ENCODE assay signal across 16 cellular contexts in the genomic region with DNA sequence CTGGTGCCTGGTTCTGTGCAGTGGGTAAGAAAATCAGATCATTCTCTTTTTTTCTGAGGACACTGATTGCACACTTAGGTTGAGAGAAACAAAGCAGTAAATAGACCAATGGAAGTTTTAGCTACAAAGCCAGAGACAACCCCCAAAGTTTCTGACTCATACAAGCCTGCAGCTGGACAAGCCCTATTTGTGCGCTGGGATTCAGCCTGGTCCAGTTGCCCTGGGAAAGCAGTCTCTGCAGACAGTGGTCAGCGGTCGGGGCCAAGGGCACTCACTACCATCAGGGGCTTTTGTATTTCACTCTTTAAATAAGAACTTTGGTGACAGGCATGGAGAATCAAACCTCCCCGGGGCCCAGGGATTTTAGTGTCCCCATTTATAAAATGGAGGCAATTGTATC. TPM values are rescaled to one million over a fixed set of nuclear protein-coding genes. Genes with fewer than 3 reads are reported as not detected.
A peak's percentile ranks its signal among the peaks of the same experiment; 100 is the strongest.
DNase-seq lines count a peak whose midpoint lies in the region; ATAC-seq, FAIRE-seq and TF ChIP-seq lines count a peak whose summit lies in the region.
"Had no signal": no experiment of that assay in that cellular context is flagged by ENCODE, and none has a peak within 500 bp of the region (broad histone marks: within the 10 kb centered on the region; RNA-seq: fewer than 3 reads in every experiment).

No MANE protein-coding gene starts in this region.

- H3K36me3 ChIP-seq in astrocyte (ENCODE audit: insufficient read depth, low read length) (no peaks in the 10 kb centered on the region), prostate gland (no peaks in the 10 kb centered on the region)
- H3K36me3 ChIP-seq: right atrium auricular region had no signal

- peaks cover 22% of the 10 kb centered on the region for H3K27me3 ChIP-seq in astrocyte (ENCODE audit: insufficient read depth, low read length)
- no peaks in the 10 kb centered on the region for H3K27me3 ChIP-seq in prostate gland (replicated peaks; ENCODE audit: insufficient read depth)
- H3K27me3 ChIP-seq: right atrium auricular region had no signal

- peaks cover 28% of the 10 kb centered on the region for H3K4me1 Mint-ChIP-seq in astrocyte (ENCODE audit: low read depth, unreplicated experiment)
- H3K4me1 Mint-ChIP-seq: stimulated activated memory B cell treated with anti-CD40 and anti-IgM and Interleukin-4, amounts not matched to agents 10 μg/mL and 1 μg/mL and 100 μg/mL, for 72 hours had no signal

- H3K79me2 ChIP-seq in astrocyte (ENCODE audit: insufficient read depth, low read length): no peaks in the 10 kb centered on the region

- no peak overlapping the region for H2AFZ ChIP-seq in astrocyte (ENCODE audit: low read depth, low read length)

- H3K4me2 ChIP-seq in astrocyte (ENCODE audit: low read length): no peak overlapping the region

- H3K9ac ChIP-seq in astrocyte (ENCODE audit: low read length): no peak overlapping the region

- no peak overlapping the region for H3K27ac Mint-ChIP-seq in astrocyte (ENCODE audit: unreplicated experiment)
- H3K27ac Mint-ChIP-seq: CD8-positive, alpha-beta memory T cell; stimulated activated memory B cell treated with anti-CD40 and anti-IgM and Interleukin-4, amounts not matched to agents 10 μg/mL and 1 μg/mL and 100 μg/mL, for 72 hours had no signal

- no peak for TF ChIP-seq POLR2A in prostate gland (IDR thresholded peaks at IDR 0.05)

- H3K4me3 Mint-ChIP-seq in astrocyte (ENCODE audit: unreplicated experiment): no peak overlapping the region
- H3K4me3 Mint-ChIP-seq: CD8-positive, alpha-beta memory T cell; stimulated activated memory B cell treated with anti-CD40 and anti-IgM and Interleukin-4, amounts not matched to agents 10 μg/mL and 1 μg/mL and 100 μg/mL, for 72 hours had no signal

- H3K36me3 Mint-ChIP-seq in astrocyte (ENCODE audit: low read depth, unreplicated experiment): peaks cover 3% of the 10 kb centered on the region
- H3K36me3 Mint-ChIP-seq: stimulated activated memory B cell treated with anti-CD40 and anti-IgM and Interleukin-4, amounts not matched to agents 10 μg/mL and 1 μg/mL and 100 μg/mL, for 72 hours had no signal

- WGBS in prostate gland: 81% methylated on average over 4 of the region's 4 CpGs

- peaks cover 10% of the 10 kb centered on the region for H3K4me1 ChIP-seq in astrocyte (ENCODE audit: insufficient read depth, low read length)
- no peaks in the 10 kb centered on the region for H3K4me1 ChIP-seq in prostate gland (replicated peaks)

- peaks cover 50% of the 10 kb centered on the region for H3K27me3 Mint-ChIP-seq in astrocyte (ENCODE audit: low read depth, unreplicated experiment)

- peaks cover 2% of the 10 kb centered on the region for H3K9me3 Mint-ChIP-seq in astrocyte (ENCODE audit: unreplicated experiment)
- H3K9me3 Mint-ChIP-seq: stimulated activated memory B cell treated with anti-CD40 and anti-IgM and Interleukin-4, amounts not matched to agents 10 μg/mL and 1 μg/mL and 100 μg/mL, for 72 hours had no signal

- H3K27ac ChIP-seq in astrocyte (ENCODE audit: low read depth, low read length): no peak overlapping the region
- no peak overlapping the region for H3K27ac ChIP-seq in prostate gland
- H3K27ac ChIP-seq: right atrium auricular region, VCaP had no signal

- intact Hi-C loops in prostate gland (cut with DNase I): no loop called here

- no peak for TF ChIP-seq CTCF in astrocyte (IDR thresholded peaks at IDR 0.05; ENCODE audit: insufficient read depth, low read depth, low read length)
- no peak for TF ChIP-seq CTCF in prostate gland (IDR thresholded peaks at IDR 0.05)

- peak; percentile 79 for FAIRE-seq in astrocyte (lab: Jason Lieb, UNC)
- FAIRE-seq: H1 had no signal

- ATAC-seq in GM18870 (IDR thresholded peaks at IDR 0.05; ENCODE audit: unreplicated experiment) (no peak), HG02798 (IDR thresholded peaks at IDR 0.05; ENCODE audit: poor library complexity, unreplicated experiment) (no peak)
- ATAC-seq: stimulated activated memory B cell treated with anti-CD40 and anti-IgM and Interleukin-4, amounts not matched to agents 10 μg/mL and 1 μg/mL and 100 μg/mL, for 72 hours had no signal

- H3K4me3 ChIP-seq in astrocyte (ENCODE audit: insufficient read depth, low read depth, low read length) (no peak overlapping the region), prostate gland (no peak overlapping the region)
- H3K4me3 ChIP-seq: right atrium auricular region had no signal

- H3K9me3 ChIP-seq in astrocyte (ENCODE audit: insufficient read depth, low read depth, low read length) (no peaks in the 10 kb centered on the region), prostate gland (no peaks in the 10 kb centered on the region)
- H3K9me3 ChIP-seq: right atrium auricular region had no signal

- peak; percentile 68 for DNase-seq in HCEC 1CT
- peak; percentile 70 for DNase-seq in astrocyte (ENCODE audit: low read depth)
- DNase-seq in globus pallidus (ENCODE audit: low spot score): peak; percentile 69
- DNase-seq in stromal cell of bone marrow (ENCODE audit: low read depth): peak; percentile 53
- no peak for DNase-seq in prostate gland (ENCODE audit: low spot score)
- DNase-seq: activated naive CD4-positive, alpha-beta T cell treated with anti-CD3 and anti-CD28 coated beads, Interleukin-2, amount 50 U/mL, for 16 hours; CD8-positive, alpha-beta memory T cell; kidney glomerular epithelial cell; stimulated activated CD4-positive, alpha-beta T cell treated with anti-CD3 and anti-CD28 coated beads, Interleukin-4, amount 100 ng/mL, for 4 hours had no signal

- H4K20me1 ChIP-seq in astrocyte (ENCODE audit: insufficient read depth, low read length): peaks cover 4% of the 10 kb centered on the region

RNA-seq across cellular contexts. Expression of a gene that starts 6.0 kb away (rescaled TPM):
- total RNA-seq in astrocyte (1.1 and 1.4 TPM in 2 replicates), prostate gland (1 to 10 TPM in 1 of 2 donors, under 1 TPM in 1; 0.77 to 2.7 TPM)
- total RNA-seq: HT-29 had no signal
